Comparison of ENCODE assay signal across 18 cellular contexts in genomic region chr16:83344014-83344413, GRCh38.
DNase-seq lines count a peak whose midpoint lies in the region; ATAC-seq and TF ChIP-seq lines count a peak whose summit lies in the region.
"Had no signal": no experiment of that assay in that cellular context is flagged by ENCODE, and none has a peak within 500 bp of the region (broad histone marks: within the 10 kb centered on the region; RNA-seq: fewer than 3 reads in every experiment).

No MANE protein-coding gene starts in this region.

- no peaks in the 10 kb centered on the region for H3K9me3 ChIP-seq in neural cell (ENCODE audit: low read length)

- no peaks in the 10 kb centered on the region for H3F3A ChIP-seq in neural cell (ENCODE audit: insufficient read depth, low read length, poor library complexity, severe bottlenecking)

- no peak overlapping the region for H3K4me3 ChIP-seq in neural cell (ENCODE audit: low read length)
- H3K4me3 ChIP-seq: BLaER1 treated with 17β-estradiol and CSF1 and Interleukin-3, amounts not matched to agents 10 nM and 100 nM had no signal

- H3K27me3 ChIP-seq in neural cell (ENCODE audit: insufficient read depth, low read depth, low read length), result no peaks in the 10 kb centered on the region
- H3K27me3 ChIP-seq: BLaER1 treated with 17β-estradiol and CSF1 and Interleukin-3, amounts not matched to agents 10 nM and 100 nM had no signal

- no peaks in the 10 kb centered on the region for H3K79me2 ChIP-seq in neural cell (replicated peaks; ENCODE audit: insufficient read depth, low read length)

- ATAC-seq in esophagus mucosa, result no peak
- ATAC-seq: Panc1 had no signal

- H2AFZ ChIP-seq in neural cell (ENCODE audit: low read depth, low read length), result no peak overlapping the region

- H4K20me1 ChIP-seq in neural cell (ENCODE audit: insufficient read depth), result no peaks in the 10 kb centered on the region
- H4K20me1 ChIP-seq: BLaER1 treated with 17β-estradiol and CSF1 and Interleukin-3, amounts not matched to agents 10 nM and 100 nM had no signal

- TF ChIP-seq RAD21 in neural cell (conservative IDR thresholded peaks at IDR 0.05), result no peak

- no peak overlapping the region for H3K4me2 ChIP-seq in neural cell (ENCODE audit: low read length)

- no peaks in the 10 kb centered on the region for H3K36me3 ChIP-seq in neural cell (ENCODE audit: insufficient read depth, low read length)
- H3K36me3 ChIP-seq: BLaER1 treated with 17β-estradiol and CSF1 and Interleukin-3, amounts not matched to agents 10 nM and 100 nM had no signal

- TF ChIP-seq EP300 in neural cell (conservative IDR thresholded peaks at IDR 0.05; ENCODE audit: poor library complexity, severe bottlenecking), result no peak

- no peak for TF ChIP-seq CTCF in neural cell (IDR thresholded peaks at IDR 0.05; ENCODE audit: poor library complexity, severe bottlenecking)

- peak overlapping the region; percentile 96 for H3K27ac ChIP-seq in neural cell (ENCODE audit: low read length)

- H3K9ac ChIP-seq in neural cell (ENCODE audit: low read length), result no peak overlapping the region
- H3K9ac ChIP-seq: BLaER1 treated with 17β-estradiol and CSF1 and Interleukin-3, amounts not matched to agents 10 nM and 100 nM had no signal

- DNase-seq in AG20443 (ENCODE audit: low spot score), result peak; percentile 79
- peak; percentile 55 for DNase-seq in NCI-H460 (ENCODE audit: extremely low read depth, low read depth)
- DNase-seq in dermis blood vessel endothelial cell, result peak; percentile 97
- no peak for DNase-seq in ecto neural progenitor cell (ENCODE audit: low spot score)
- DNase-seq in KG1 (lab: John Stamatoyannopoulos, UW), result no peak
- no peak for DNase-seq in HUDEP-2 (lab: John Stamatoyannopoulos, UW; ENCODE audit: unreplicated experiment in 76 of 76)
- DNase-seq: caudate nucleus; DND-41; erythroblast; NCI-H1105; NCI-H524; stimulated activated CD4-positive, alpha-beta T cell treated with anti-CD3 and anti-CD28 coated beads, Interleukin-4, amount 100 ng/mL, for 1 hour; stimulated activated naive CD4-positive, alpha-beta T cell treated with Interleukin-2 at 50 U/mL for 16 hours; T-helper 2 cell had no signal

- no peaks in the 10 kb centered on the region for H3K9me2 ChIP-seq in neural cell (ENCODE audit: insufficient read depth, low read length)

TF ChIP-seq in neural cell, 6 proteins besides CTCF, POLR2A, EP300 and RAD21:
- TF ChIP-seq REST (IDR thresholded peaks at IDR 0.05; ENCODE audit: borderline replicate concordance) (no peak), POLR2AphosphoS5 (IDR thresholded peaks at IDR 0.05) (no peak), SMC3 (conservative IDR thresholded peaks at IDR 0.05; ENCODE audit: poor library complexity) (no peak), TAF1 (IDR thresholded peaks at IDR 0.05; ENCODE audit: low read depth) (no peak), EZH2 (IDR thresholded peaks at IDR 0.05; ENCODE audit: borderline replicate concordance, insufficient read depth, low read length, poor library complexity, severe bottlenecking) (no peak), MXI1 (conservative IDR thresholded peaks at IDR 0.05; ENCODE audit: poor library complexity, severe bottlenecking) (no peak)

Comparison
In these comparisons a context has a peak if more than half of its experiments do, and no peak if none do; other contexts are left out.
1. DNase-seq: peak in AG20443 (single experiment), NCI-H460 (single experiment) and dermis blood vessel endothelial cell (single experiment); none in ecto neural progenitor cell (single experiment), KG1 (single experiment) and HUDEP-2 (0 of 76).